9 cellular contexts compared by ENCODE assay signal in genomic region chr12:124507188-124508109, GRCh38. TPM values are rescaled to one million over a fixed set of nuclear protein-coding genes. Genes with fewer than 3 reads are reported as not detected.
DNase-seq lines count a peak whose midpoint lies in the region; ATAC-seq and TF ChIP-seq lines count a peak whose summit lies in the region.
"Had no signal": no experiment of that assay in that cellular context is flagged by ENCODE, and none has a peak within 500 bp of the region (broad histone marks: within the 10 kb centered on the region; RNA-seq: fewer than 3 reads in every experiment).

No MANE protein-coding gene starts in this region.

- in situ Hi-C loops in GM23248 (cut with MboI): no loop called here

- H3K4me2 ChIP-seq in GM23248 (ENCODE audit: unreplicated experiment): no peak overlapping the region

- DNase-seq in GM23248: peak; percentile 42
- no peak for DNase-seq in chondrocyte (ENCODE audit: low spot score)
- no peak for DNase-seq in spleen
- DNase-seq in dermis blood vessel endothelial cell: no peak
- DNase-seq: activated B cell treated with CpG ODN at 0.5 μM for 24 hours had no signal

- ATAC-seq in GM19324 (IDR thresholded peaks at IDR 0.05; ENCODE audit: low FRiP score, unreplicated experiment): no peak
- ATAC-seq in GM21447 (IDR thresholded peaks at IDR 0.05; ENCODE audit: unreplicated experiment): no peak
- no peak for ATAC-seq in HG02885 (IDR thresholded peaks at IDR 0.05; ENCODE audit: poor library complexity, unreplicated experiment)

- intact Hi-C loops in spleen (cut with DNase I; ENCODE audit: low total_unique reads): no loop called here

- H2AFZ ChIP-seq in GM23248: no peak overlapping the region

- H3K36me3 ChIP-seq in GM23248 (ENCODE audit: low read depth) (no peaks in the 10 kb centered on the region), spleen (peaks cover 0 to 13% (median 0%) of the 10 kb centered on the region in 6 donors)

- H3K9me2 ChIP-seq in GM23248 (ENCODE audit: insufficient read depth): no peaks in the 10 kb centered on the region

- H3F3A ChIP-seq in GM23248 (ENCODE audit: insufficient read depth): no peaks in the 10 kb centered on the region

- no peaks in the 10 kb centered on the region for H3K27me3 ChIP-seq in GM23248 (replicated peaks; ENCODE audit: insufficient read depth)
- H3K27me3 ChIP-seq in layer of hippocampus (ENCODE audit: control insufficient read depth, insufficient read depth, low read length): no peaks in the 10 kb centered on the region
- no peaks in the 10 kb centered on the region for H3K27me3 ChIP-seq in spleen (replicated peaks in 1 of 7)

- no peaks in the 10 kb centered on the region for H4K20me1 ChIP-seq in GM23248 (ENCODE audit: insufficient read depth)

- H3K4me3 ChIP-seq in GM23248 (no peak overlapping the region), spleen (no peak overlapping the region)

- H3K4me1 ChIP-seq in GM23248 (ENCODE audit: insufficient read depth) (peaks cover 35% of the 10 kb centered on the region), spleen (peaks cover 30 to 92% (median 71%) of the 10 kb centered on the region in 6 donors)

- no peak for TF ChIP-seq POLR2A in spleen (IDR thresholded peaks at IDR 0.05)

- peaks cover 3% of the 10 kb centered on the region for H3K36me3 Mint-ChIP-seq in chondrocyte (ENCODE audit: low read depth)

- peak overlapping the region; percentile 97 for H3K27ac Mint-ChIP-seq in chondrocyte (ENCODE audit: unreplicated experiment)
- H3K27ac Mint-ChIP-seq: activated B cell treated with CpG ODN at 0.5 μM for 24 hours had no signal

- H3K9me3 Mint-ChIP-seq in chondrocyte (ENCODE audit: low read depth): no peaks in the 10 kb centered on the region
- H3K9me3 Mint-ChIP-seq: activated B cell treated with CpG ODN at 0.5 μM for 24 hours had no signal

- H3K9ac ChIP-seq in GM23248: peak overlapping the region; percentile 47; the same call in 1 of the 2 replicates

- H3K79me2 ChIP-seq in GM23248 (ENCODE audit: insufficient read depth): peaks cover 100% of the 10 kb centered on the region

- H3K9me3 ChIP-seq in GM23248 (ENCODE audit: low read depth): no peaks in the 10 kb centered on the region
- H3K9me3 ChIP-seq in spleen: no peaks in the 10 kb centered on the region

- no peaks in the 10 kb centered on the region for H3K27me3 Mint-ChIP-seq in chondrocyte (ENCODE audit: low read depth)
- H3K27me3 Mint-ChIP-seq: activated B cell treated with CpG ODN at 0.5 μM for 24 hours had no signal

- H3K27ac ChIP-seq in GM23248 (no peak overlapping the region; the same call in 1 of the 2 replicates), layer of hippocampus (ENCODE audit: low read depth, low read length) (peak overlapping the region; percentile 43), spleen (peak overlapping the region in 5 of 8 donors; percentile 72 to 84 (median 74))

- no peak for TF ChIP-seq CTCF in chondrocyte (IDR thresholded peaks at IDR 0.05)
- TF ChIP-seq CTCF in spleen (IDR thresholded peaks at IDR 0.05 in 8 of 11, conservative IDR thresholded peaks at IDR 0.05 in 3 of 11): no peak

- H3K4me1 Mint-ChIP-seq in chondrocyte (ENCODE audit: low read depth): peaks cover 78% of the 10 kb centered on the region

- 68 to 71% methylated on average over 26 of the region's 26 CpGs for WGBS in GM23248 (ENCODE audit: low coverage in 1 of 2, low lambda C conversion rate in 2 of 2, missing lambda C conversion rate in 2 of 2), 2 experiments
- 70 to 83% (median 79%) methylated on average over 20 to 26 of the region's 26 CpGs for WGBS in spleen, 5 donors

- H3K4me3 Mint-ChIP-seq in chondrocyte (ENCODE audit: unreplicated experiment): no peak overlapping the region

RNA-seq across cellular contexts. Expression of gene NCOR2, which starts 60.0 kb away (rescaled TPM):
- total RNA-seq in GM23248 (2014; rRNA removed; shearing (Covaris generic)): 37.7 and 66.0 TPM in 2 replicates
- polyA plus RNA-seq in GM23248 (2016; fragmentation: Nextera tagmentation; extraction: Ambion mirVana) (40.8 and 43.5 TPM in 2 replicates), spleen (10 to 100 TPM; 13.2 to 60.6 (median 17.2) TPM)
- total RNA-seq in chondrocyte (327 to 390 TPM (median 348 TPM) in 3 replicates), spleen (100 to 1,000 TPM; 145 to 236 (median 174) TPM), dermis blood vessel endothelial cell (25.7 and 44.3 TPM in 2 replicates)
